In the genomic region with DNA sequence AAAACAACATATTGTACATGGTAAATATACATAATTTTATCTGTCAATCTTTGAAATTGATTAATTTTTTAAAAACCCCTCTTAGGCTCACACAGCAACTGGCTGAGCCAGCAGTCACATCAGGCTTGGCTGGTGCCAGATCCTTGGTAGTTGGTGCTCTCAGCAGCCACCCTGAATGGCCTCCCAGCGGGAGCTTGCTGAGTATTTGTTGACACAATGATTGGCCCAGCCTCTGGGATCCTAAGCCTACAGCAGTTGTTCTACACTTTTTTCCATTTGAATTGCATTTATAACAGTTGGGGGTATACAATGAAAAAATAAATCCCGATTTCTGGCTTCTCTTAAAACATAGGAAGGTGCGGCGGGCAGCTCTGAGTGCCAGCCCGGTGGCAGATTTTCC, we compare ENCODE assay signal across 16 cellular contexts. TPM values are rescaled to one million over a fixed set of nuclear protein-coding genes. Genes with fewer than 3 reads are reported as not detected.
DNase-seq lines count a peak whose midpoint lies in the region; ATAC-seq and TF ChIP-seq lines count a peak whose summit lies in the region.
"Had no signal": no experiment of that assay in that cellular context is flagged by ENCODE, and none has a peak within 500 bp of the region (broad histone marks: within the 10 kb centered on the region; RNA-seq: fewer than 3 reads in every experiment).

No MANE protein-coding gene starts in this region.

- no peaks in the 10 kb centered on the region for H3K27me3 Mint-ChIP-seq in stimulated activated memory B cell treated with anti-CD40 and anti-IgM and Interleukin-4, amounts not matched to agents 10 μg/mL and 1 μg/mL and 100 μg/mL, for 72 hours
- H3K27me3 Mint-ChIP-seq: activated CD4-positive, alpha-beta T cell treated with anti-CD3 and anti-CD28 coated beads, Interleukin-2, amount 10 ng/mL, durations not matched to agents 24 days and 14 days had no signal

- peak overlapping the region; percentile 93 for H3K27ac Mint-ChIP-seq in stimulated activated memory B cell treated with anti-CD40 and anti-IgM and Interleukin-4, amounts not matched to agents 10 μg/mL and 1 μg/mL and 100 μg/mL, for 72 hours
- H3K27ac Mint-ChIP-seq: activated CD4-positive, alpha-beta T cell treated with anti-CD3 and anti-CD28 coated beads, Interleukin-2, amount 10 ng/mL, durations not matched to agents 24 days and 14 days had no signal

- TF ChIP-seq CTCF in astrocyte of the spinal cord (IDR thresholded peaks at IDR 0.05; ENCODE audit: low read depth, low read length): no peak
- no peak for TF ChIP-seq CTCF in lower leg skin (IDR thresholded peaks at IDR 0.05)

- H3K4me3 ChIP-seq in astrocyte of the spinal cord (ENCODE audit: low read depth, low read length): no peak overlapping the region
- H3K4me3 ChIP-seq in lower leg skin (ENCODE audit: low read depth, poor library complexity, severe bottlenecking): no peak overlapping the region
- H3K4me3 ChIP-seq: adrenal gland; BLaER1 treated with 17β-estradiol and CSF1 and Interleukin-3, amounts not matched to agents 10 nM and 100 nM had no signal

- peaks cover 50% of the 10 kb centered on the region for H3K4me1 Mint-ChIP-seq in stimulated activated memory B cell treated with anti-CD40 and anti-IgM and Interleukin-4, amounts not matched to agents 10 μg/mL and 1 μg/mL and 100 μg/mL, for 72 hours

- intact Hi-C loops in lower leg skin (cut with DNase I; ENCODE audit: low total_unique reads): no loop called here

- no peak for TF ChIP-seq POLR2A in lower leg skin (IDR thresholded peaks at IDR 0.05)

- in situ Hi-C loops in astrocyte of the spinal cord (cut with HindIII; ENCODE audit: low sequenced_read_pairs): no loop called here

- no peak for ATAC-seq in stimulated activated memory B cell treated with anti-CD40 and anti-IgM and Interleukin-4, amounts not matched to agents 10 μg/mL and 1 μg/mL and 100 μg/mL, for 72 hours
- ATAC-seq in HG02571 (IDR thresholded peaks at IDR 0.05; ENCODE audit: unreplicated experiment): no peak

- H3K36me3 Mint-ChIP-seq in stimulated activated memory B cell treated with anti-CD40 and anti-IgM and Interleukin-4, amounts not matched to agents 10 μg/mL and 1 μg/mL and 100 μg/mL, for 72 hours: peaks cover 64% of the 10 kb centered on the region

- no peaks in the 10 kb centered on the region for H3K9me3 Mint-ChIP-seq in stimulated activated memory B cell treated with anti-CD40 and anti-IgM and Interleukin-4, amounts not matched to agents 10 μg/mL and 1 μg/mL and 100 μg/mL, for 72 hours
- H3K9me3 Mint-ChIP-seq: activated CD4-positive, alpha-beta T cell treated with anti-CD3 and anti-CD28 coated beads, Interleukin-2, amount 10 ng/mL, durations not matched to agents 24 days and 14 days had no signal

- H3K4me3 Mint-ChIP-seq in stimulated activated memory B cell treated with anti-CD40 and anti-IgM and Interleukin-4, amounts not matched to agents 10 μg/mL and 1 μg/mL and 100 μg/mL, for 72 hours: no peak overlapping the region
- H3K4me3 Mint-ChIP-seq: activated CD4-positive, alpha-beta T cell treated with anti-CD3 and anti-CD28 coated beads, Interleukin-2, amount 10 ng/mL, durations not matched to agents 24 days and 14 days had no signal

- peak; percentile 87 for DNase-seq in NCI-H1092 (lab: John Stamatoyannopoulos, UW)
- DNase-seq in NCI-H2107 treated with DMSO at 0.1 percent for 48 hours (lab: John Stamatoyannopoulos, UW; ENCODE audit: unreplicated experiment): peak; percentile 73
- DNase-seq in astrocyte of the spinal cord (ENCODE audit: low read depth, low spot score): peak; percentile 48
- no peak for DNase-seq in lower leg skin (ENCODE audit: low spot score in 2 of 2)
- no peak for DNase-seq in NK-92 (lab: John Stamatoyannopoulos, UW; ENCODE audit: unreplicated experiment)
- DNase-seq: activated CD4-positive, alpha-beta T cell treated with anti-CD3 and anti-CD28 coated beads, Interleukin-2, amount 10 ng/mL, durations not matched to agents 24 days and 14 days; activated T-cell treated with anti-CD3 and anti-CD28 coated beads, Interleukin-2, amount 50 U/mL, for 1 hour; KBM-7; NCI-H1105 treated with DMSO at 0.1 percent for 48 hours; SIG-M5; stimulated activated naive CD4-positive, alpha-beta T cell treated with Interleukin-2 at 50 U/mL for 16 hours; T-helper 9 cell had no signal

- WGBS in lower leg skin, 2 donors: 93 to 96% methylated on average over 5 of the region's 5 CpGs

RNA-seq across cellular contexts. Expression of gene PRKAB1, which starts 11.1 kb away (rescaled TPM):
- 10 to 100 TPM; 12.6 to 24.0 (median 15.2) TPM for total RNA-seq in lower leg skin

Comparison
In these comparisons a context has a peak if more than half of its experiments do, and no peak if none do; other contexts are left out.
1. DNase-seq: peak in NCI-H1092 (single experiment), NCI-H2107 treated with DMSO at 0.1 percent for 48 hours (single experiment) and astrocyte of the spinal cord (single experiment); none in lower leg skin (0 of 2) and NK-92 (single experiment).